In the genomic region with DNA sequence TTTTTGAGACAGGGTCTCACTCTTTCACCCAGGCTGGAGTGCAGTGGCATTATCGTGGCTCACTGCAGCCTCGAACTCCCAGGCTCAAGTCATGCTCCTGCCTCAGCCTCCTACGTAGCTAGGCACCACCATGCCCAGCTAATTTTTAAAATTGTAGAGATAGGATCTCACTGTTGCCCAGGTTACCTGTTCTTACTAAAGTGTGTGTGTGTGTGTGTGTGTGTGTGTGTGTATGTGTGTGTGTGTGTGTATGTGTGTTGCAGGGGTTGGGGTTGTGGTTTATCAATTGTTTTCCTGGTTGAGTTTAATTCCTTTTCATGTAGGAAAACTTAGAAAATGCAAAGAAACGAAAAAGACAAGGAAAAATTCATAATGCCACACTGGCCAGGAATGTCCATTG, we compare ENCODE assay signal across 20 cellular contexts. TPM values are rescaled to one million over a fixed set of nuclear protein-coding genes. Genes with fewer than 3 reads are reported as not detected.
A peak's percentile ranks its signal among the peaks of the same experiment; 100 is the strongest.
DNase-seq lines count a peak whose midpoint lies in the region; ATAC-seq, FAIRE-seq and TF ChIP-seq lines count a peak whose summit lies in the region.
"Had no signal": no experiment of that assay in that cellular context is flagged by ENCODE, and none has a peak within 500 bp of the region (broad histone marks: within the 10 kb centered on the region; RNA-seq: fewer than 3 reads in every experiment).

No MANE protein-coding gene starts in this region.

- peak overlapping the region in 2 of 3 donors; percentile 23 to 87 for H3K27ac Mint-ChIP-seq in IgD-negative memory B cell
- H3K27ac Mint-ChIP-seq in T-cell: no peak overlapping the region
- H3K27ac Mint-ChIP-seq: CD8-positive, alpha-beta T cell; GM23338 had no signal

- H3K9me3 ChIP-seq in BLaER1: no peaks in the 10 kb centered on the region
- no peaks in the 10 kb centered on the region for H3K9me3 ChIP-seq in K562 (replicated peaks; ENCODE audit: control insufficient read depth, insufficient read depth, low read depth, low read length)
- H3K9me3 ChIP-seq in spleen: no peaks in the 10 kb centered on the region
- no peaks in the 10 kb centered on the region for H3K9me3 ChIP-seq in WERI-Rb-1 (ENCODE audit: severe bottlenecking)

- no peaks in the 10 kb centered on the region for H3K79me2 ChIP-seq in K562 (ENCODE audit: control insufficient read depth, insufficient read depth, low read length)

- H3K36me3 Mint-ChIP-seq in IgD-negative memory B cell (no peaks in the 10 kb centered on the region), T-cell (no peaks in the 10 kb centered on the region)
- H3K36me3 Mint-ChIP-seq: CD8-positive, alpha-beta T cell had no signal

- ATAC-seq in K562 (no peak), T-cell (replicated peaks in 1 of 4) (no peak)
- ATAC-seq: CD8-positive, alpha-beta T cell; GM23338; HepG2 had no signal

- 45% methylated on average over 4 of the region's 4 CpGs for WGBS in K562 (ENCODE audit: insufficient coverage, low coverage, missing lambda C conversion rate)
- 72 to 84% (median 73%) methylated on average over 4 of the region's 4 CpGs for WGBS in spleen, 5 donors

- no peaks in the 10 kb centered on the region for H4K20me1 ChIP-seq in BLaER1
- no peaks in the 10 kb centered on the region for H4K20me1 ChIP-seq in K562 (replicated peaks; ENCODE audit: control insufficient read depth, insufficient read depth, low read length)

- no peak for FAIRE-seq in K562 (lab: Jason Lieb, UNC)
- FAIRE-seq: D721Med, GM12891, HepG2, HTR-8/SVneo had no signal

- no peak for TF ChIP-seq EP300 in K562 (IDR thresholded peaks at IDR 0.05; ENCODE audit: low read length)

- in situ Hi-C loops in K562 (cut with MboI): no loop called here

- no TSS peak for BruUV-seq in K562 (replicated peaks; lab: Mats Ljungman, UMichigan)

- H3K4me1 Mint-ChIP-seq in IgD-negative memory B cell (peaks cover 15 to 22% (median 15%) of the 10 kb centered on the region in 3 donors), T-cell (peaks cover 16 to 24% (median 19%) of the 10 kb centered on the region in 3 donors)

- TF ChIP-seq POLR2A in K562 (conservative IDR thresholded peaks at IDR 0.05) (no peak), spleen (IDR thresholded peaks at IDR 0.05) (no peak)

- TF ChIP-seq CTCF in K562 (IDR thresholded peaks at IDR 0.05 in 2 of 3, conservative IDR thresholded peaks at IDR 0.05 in 1 of 3; ENCODE audit: insufficient read depth in 2 of 3, low read depth in 1 of 3, low read length in 3 of 3) (no peak), spleen (IDR thresholded peaks at IDR 0.05 in 8 of 11, conservative IDR thresholded peaks at IDR 0.05 in 3 of 11) (no peak), WERI-Rb-1 (IDR thresholded peaks at IDR 0.05; ENCODE audit: low read depth, low read length) (no peak), GM10266 (IDR thresholded peaks at IDR 0.05; ENCODE audit: control insufficient read depth, insufficient read depth, low read depth, missing control alignments) (no peak)

- no peak for TF ChIP-seq RAD21 in K562 (CRISPR knock-in tag; conservative IDR thresholded peaks at IDR 0.05 in 1 of 2, IDR thresholded peaks at IDR 0.05 in 1 of 2)

- H3K4me1 ChIP-seq in BLaER1 (peaks cover 16% of the 10 kb centered on the region), K562 (replicated peaks in 1 of 2; ENCODE audit: control insufficient read depth in 2 of 2, insufficient read depth in 2 of 2, low read length in 2 of 2) (peaks cover 9 to 11% of the 10 kb centered on the region in 2 experiments; a peak in 4 of 5 replicates), spleen (peaks cover 0 to 31% (median 6%) of the 10 kb centered on the region in 6 donors)

- peak overlapping the region; percentile 39 for H3K4me2 ChIP-seq in BLaER1
- no peak overlapping the region for H3K4me2 ChIP-seq in K562 (ENCODE audit: insufficient read depth, low read length)
- H3K4me2 ChIP-seq: GM23338 had no signal

- CTCF ChIA-PET in K562 (lab: Yijun Ruan, JAX; ENCODE audit: low intra/inter-chr PET ratio) (no interaction called here), T-cell (lab: Charles Lee) (no interaction called here)

- POLR2A ChIA-PET in K562 (lab: Yijun Ruan, JAX) (no interaction called here), T-cell (lab: Charles Lee) (no interaction called here)

- H3K9me3 Mint-ChIP-seq in IgD-negative memory B cell: no peaks in the 10 kb centered on the region
- no peaks in the 10 kb centered on the region for H3K9me3 Mint-ChIP-seq in T-cell
- H3K9me3 Mint-ChIP-seq: CD8-positive, alpha-beta T cell; GM23338 had no signal

- no peaks in the 10 kb centered on the region for H3K27me3 ChIP-seq in BLaER1
- peaks cover 8% of the 10 kb centered on the region in 2 experiments; a peak in 3 of 5 replicates for H3K27me3 ChIP-seq in K562 (ENCODE audit: control insufficient read depth in 2 of 2, insufficient read depth in 2 of 2, low read length in 2 of 2)
- H3K27me3 ChIP-seq in spleen (replicated peaks in 1 of 7): no peaks in the 10 kb centered on the region
- H3K27me3 ChIP-seq in WERI-Rb-1 (ENCODE audit: insufficient read depth, low read depth, severe bottlenecking): no peaks in the 10 kb centered on the region

- no peak overlapping the region for H3K27ac ChIP-seq in BLaER1
- H3K27ac ChIP-seq in K562 (ENCODE audit: extremely low read depth, low read depth, low read length): no peak overlapping the region
- H3K27ac ChIP-seq in spleen: peak overlapping the region in 5 of 8 donors; percentile 38 to 68 (median 56)
- no peak overlapping the region for H3K27ac ChIP-seq in WERI-Rb-1
- H3K27ac ChIP-seq: C4-2B had no signal

- H3K27me3 Mint-ChIP-seq in IgD-negative memory B cell (no peaks in the 10 kb centered on the region), T-cell (no peaks in the 10 kb centered on the region)

- H3K36me3 ChIP-seq in BLaER1 (no peaks in the 10 kb centered on the region), K562 (ENCODE audit: control insufficient read depth, insufficient read depth, low read length) (no peaks in the 10 kb centered on the region), spleen (no peaks in the 10 kb centered on the region), WERI-Rb-1 (no peaks in the 10 kb centered on the region)

- H3K4me3 ChIP-seq in BLaER1 (no peak overlapping the region), K562 (no peak overlapping the region), spleen (no peak overlapping the region), WERI-Rb-1 (ENCODE audit: low read depth, low read length) (no peak overlapping the region)
- H3K4me3 ChIP-seq: GM23338 had no signal

- intact Hi-C loops in K562 (cut with micrococcal nuclease): no loop called here
- intact Hi-C loops in spleen (cut with DNase I; ENCODE audit: low total_unique reads): no loop called here

- DNase-seq in K562 (ENCODE audit: extremely low read depth in 1 of 4, low spot score in 3 of 4) (no peak), spleen (no peak), T-cell (no peak), WERI-Rb-1 (no peak), GM10266 (ENCODE audit: extremely low spot score) (no peak)
- DNase-seq in activated CD8-positive, alpha-beta memory T cell treated with anti-CD3 and anti-CD28 coated beads, Interleukin-2, amount 50 U/mL, for 4 hours: no peak
- DNase-seq: 8988T; CD8-positive, alpha-beta T cell; COR-L47; DMS153; H7 had no signal

- H3K9ac ChIP-seq in BLaER1: no peak overlapping the region
- no peak overlapping the region for H3K9ac ChIP-seq in K562 (ENCODE audit: insufficient read depth in 1 of 2, low read depth in 2 of 2, low read length in 2 of 2)

- H3K4me3 Mint-ChIP-seq in IgD-negative memory B cell (peak overlapping the region in 2 of 4 donors; percentile 92 to 94), T-cell (no peak overlapping the region)
- H3K4me3 Mint-ChIP-seq: CD8-positive, alpha-beta T cell; GM23338 had no signal

- H3K9me1 ChIP-seq in K562 (ENCODE audit: control insufficient read depth, insufficient read depth, low read length): no peaks in the 10 kb centered on the region

- no peak overlapping the region for H2AFZ ChIP-seq in K562 (ENCODE audit: low read depth, low read length)
- H2AFZ ChIP-seq: GM23338 had no signal

RNA-seq across cellular contexts. Expression of gene RNF44, which starts 21.8 kb away (rescaled TPM):
- polyA plus RNA-seq in IgD-negative memory B cell: 6.0 TPM
- 109 and 250 TPM in 2 replicates for total RNA-seq in K562 (2011; cell fraction: chromatin; rRNA removed; ENCODE audit: low replicate concordance)
- 141 and 156 TPM in 2 replicates for total RNA-seq in K562 (2011; cell fraction: nucleolus; rRNA removed)
- total RNA-seq in K562 (2011; cell fraction: nucleoplasm; rRNA removed): 127 and 128 TPM in 2 replicates
- 14.8 and 19.7 TPM in 2 replicates for total RNA-seq in K562 (2014; rRNA removed)
- total RNA-seq in K562 (2014; rRNA removed; fragmentation: Illumina TruSeq; extraction: Trizol): 4.8 and 5.1 TPM in 2 replicates
- total RNA-seq in K562 (2015; rRNA removed; fragmentation: Illumina TruSeq; extraction: Trizol): 7.2 and 7.5 TPM in 2 replicates
- 64.0 and 82.6 TPM in 2 replicates for total RNA-seq in K562 (2021)
- polyA plus RNA-seq in K562 (2011; rRNA removed): 7.4 and 25.6 TPM in 2 replicates
- polyA plus RNA-seq in K562 (2011; cell fraction: cytosol; rRNA removed): 9.9 and 13.1 TPM in 2 replicates
- polyA plus RNA-seq in K562 (2011; cell fraction: nucleus; rRNA removed): 196 and 219 TPM in 2 replicates
- polyA plus RNA-seq in K562 (2012): 33.9 and 73.5 TPM in 2 replicates
- 20.5 and 39.3 TPM in 2 replicates for polyA plus RNA-seq in K562 (2014; fragmentation: Illumina TruSeq; extraction: Trizol)
- polyA plus RNA-seq in K562 (2014; fragmentation: Nextera tagmentation; extraction: Ambion mirVana): 1 to 10 TPM; 1.6 to 2.5 TPM
- polyA plus RNA-seq in K562 (2014; rRNA removed): 40.1 and 51.0 TPM in 2 replicates
- polyA minus RNA-seq in K562 (2011; rRNA and poly(A)+ RNA removed): 2.8 and 3.0 TPM in 2 replicates
- polyA minus RNA-seq in K562 (2011; cell fraction: cytosol; rRNA and poly(A)+ RNA removed): 17.2 and 25.7 TPM in 2 replicates
- 40.7 and 48.8 TPM in 2 replicates for polyA minus RNA-seq in K562 (2011; cell fraction: nucleus; rRNA and poly(A)+ RNA removed)
- total RNA-seq in spleen: 100 to 1,000 TPM in 6 of 7 donors, 10 to 100 TPM in 1; 75.1 to 143 (median 121) TPM
- polyA plus RNA-seq in spleen: 10 to 100 TPM; 28.0 to 82.1 (median 44.4) TPM
- 100 to 1,000 TPM; 250 to 319 (median 294) TPM for total RNA-seq in T-cell

RNA-seq across cellular contexts. Expression of gene CDHR2, which starts 33.7 kb away (rescaled TPM):
- polyA plus RNA-seq in IgD-negative memory B cell (not detected), K562 (2011; rRNA removed) (0.01 TPM in 1 of 2 replicates, not detected in the other), K562 (2014; fragmentation: Illumina TruSeq; extraction: Trizol) (0.01 and 0.04 TPM in 2 replicates), K562 (2014; fragmentation: Nextera tagmentation; extraction: Ambion mirVana) (not detected), K562 (2014; rRNA removed) (0.03 TPM in 1 of 2 replicates, not detected in the other), spleen (under 1 TPM; 0.02 to 0.26 (median 0.10) TPM)
- 1.0 TPM in 1 of 2 replicates, not detected in the other for total RNA-seq in K562 (2011; cell fraction: chromatin; rRNA removed; ENCODE audit: low replicate concordance)
- 0.13 and 0.17 TPM in 2 replicates for total RNA-seq in K562 (2011; cell fraction: nucleolus; rRNA removed)
- total RNA-seq in K562 (2011; cell fraction: nucleoplasm; rRNA removed): 0.15 TPM in 1 of 2 replicates, not detected in the other
- total RNA-seq in K562 (2014; rRNA removed) (0.04 and 0.09 TPM in 2 replicates), K562 (2014; rRNA removed; fragmentation: Illumina TruSeq; extraction: Trizol) (0.10 and 0.18 TPM in 2 replicates), K562 (2015; rRNA removed; fragmentation: Illumina TruSeq; extraction: Trizol) (0.22 and 0.23 TPM in 2 replicates), K562 (2021) (0.36 and 0.62 TPM in 2 replicates), spleen (1 to 10 TPM in 1 of 7 donors, under 1 TPM in 4, not detected in 2; 0.17 to 1.4 (median 0.54) TPM), T-cell (1 to 10 TPM; 1.6 to 3.1 (median 2.8) TPM)
- polyA plus RNA-seq in K562 (2011; cell fraction: cytosol; rRNA removed): not detected in 2 replicates
- polyA plus RNA-seq in K562 (2011; cell fraction: nucleus; rRNA removed): 0.06 and 0.18 TPM in 2 replicates
- polyA plus RNA-seq in K562 (2012): 0.07 and 0.42 TPM in 2 replicates
- not detected in 2 replicates for polyA minus RNA-seq in K562 (2011; rRNA and poly(A)+ RNA removed)
- polyA minus RNA-seq in K562 (2011; cell fraction: cytosol; rRNA and poly(A)+ RNA removed): 0.67 TPM in 1 of 2 replicates, not detected in the other
- polyA minus RNA-seq in K562 (2011; cell fraction: nucleus; rRNA and poly(A)+ RNA removed): 0.27 and 0.33 TPM in 2 replicates
- total RNA-seq: Daoy, GM23338 had no signal
- polyA plus RNA-seq: GM23338 had no signal

Comparison
In these comparisons a context has a peak if more than half of its experiments do, and no peak if none do; other contexts are left out.
1. H3K27ac ChIP-seq: peak in spleen (5 of 8); none in BLaER1 (single experiment), K562 (single experiment) and WERI-Rb-1 (single experiment).
2. H3K27ac Mint-ChIP-seq: peak in IgD-negative memory B cell (2 of 3); none in T-cell (0 of 2).